ENCODE assay signal across 9 cellular contexts in genomic region chr17:79732804-79733691, GRCh38.
DNase-seq lines count a peak whose midpoint lies in the region; TF ChIP-seq lines count a peak whose summit lies in the region.
"Had no signal": no experiment of that assay in that cellular context is flagged by ENCODE, and none has a peak within 500 bp of the region (broad histone marks: within the 10 kb centered on the region; RNA-seq: fewer than 3 reads in every experiment).

No MANE protein-coding gene starts in this region.

- DNase-seq in GM12865 (ENCODE audit: low read depth): peak; percentile 80
- peak; percentile 84 for DNase-seq in MV-4-11 (lab: John Stamatoyannopoulos, UW)
- DNase-seq in pons (ENCODE audit: low spot score): peak; percentile 49
- DNase-seq in NCI-H1436 treated with DMSO at 0.1 percent for 48 hours (lab: John Stamatoyannopoulos, UW): no peak
- no peak for DNase-seq in posterior cingulate gyrus
- no peak for DNase-seq in COLO829 (ENCODE audit: low spot score)
- DNase-seq in NCI-H510A (lab: John Stamatoyannopoulos, UW): no peak
- DNase-seq: NCI-H2107 had no signal

- peak overlapping the region; percentile 28 to 36 for H3K9ac ChIP-seq in duodenal mucosa (ENCODE audit: low read depth in 1 of 2, low read length in 2 of 2)

- no peaks in the 10 kb centered on the region for H3K36me3 ChIP-seq in duodenal mucosa (ENCODE audit: control insufficient read depth in 1 of 2, insufficient read depth in 2 of 2, low read length in 2 of 2)

- TF ChIP-seq CTCF in GM12865 (IDR thresholded peaks at IDR 0.05; ENCODE audit: insufficient read depth, low read depth, low read length, missing control alignments): no peak

- peak overlapping the region; percentile 49 for H3K4me3 ChIP-seq in GM12865 (ENCODE audit: low read depth, low read length)
- H3K4me3 ChIP-seq in duodenal mucosa (ENCODE audit: low read depth in 1 of 2, low read length in 2 of 2): peak overlapping the region; percentile 61 to 66

- H3K27me3 ChIP-seq in duodenal mucosa (ENCODE audit: control insufficient read depth in 1 of 2, insufficient read depth in 2 of 2, low read length in 2 of 2): no peaks in the 10 kb centered on the region

- intact Hi-C loops in posterior cingulate gyrus (cut with DNase I): no loop called here

- H3K9me3 ChIP-seq in duodenal mucosa (ENCODE audit: control insufficient read depth in 1 of 2, low read length in 2 of 2): no peaks in the 10 kb centered on the region

- H3K27ac ChIP-seq in duodenal mucosa (ENCODE audit: low read depth, low read length): no peak overlapping the region

- H3K4me1 ChIP-seq in duodenal mucosa (ENCODE audit: control insufficient read depth in 1 of 2, insufficient read depth in 2 of 2, low read length in 2 of 2): peaks cover 18 to 44% of the 10 kb centered on the region in 2 donors

Comparison
In these comparisons a context has a peak if more than half of its experiments do, and no peak if none do; other contexts are left out.
1. DNase-seq: peak in GM12865 (single experiment), MV-4-11 (single experiment) and pons (single experiment); none in NCI-H1436 treated with DMSO at 0.1 percent for 48 hours (single experiment), posterior cingulate gyrus (0 of 10), COLO829 (single experiment) and NCI-H510A (single experiment).